8 cellular contexts compared by ENCODE assay signal in the genomic region with DNA sequence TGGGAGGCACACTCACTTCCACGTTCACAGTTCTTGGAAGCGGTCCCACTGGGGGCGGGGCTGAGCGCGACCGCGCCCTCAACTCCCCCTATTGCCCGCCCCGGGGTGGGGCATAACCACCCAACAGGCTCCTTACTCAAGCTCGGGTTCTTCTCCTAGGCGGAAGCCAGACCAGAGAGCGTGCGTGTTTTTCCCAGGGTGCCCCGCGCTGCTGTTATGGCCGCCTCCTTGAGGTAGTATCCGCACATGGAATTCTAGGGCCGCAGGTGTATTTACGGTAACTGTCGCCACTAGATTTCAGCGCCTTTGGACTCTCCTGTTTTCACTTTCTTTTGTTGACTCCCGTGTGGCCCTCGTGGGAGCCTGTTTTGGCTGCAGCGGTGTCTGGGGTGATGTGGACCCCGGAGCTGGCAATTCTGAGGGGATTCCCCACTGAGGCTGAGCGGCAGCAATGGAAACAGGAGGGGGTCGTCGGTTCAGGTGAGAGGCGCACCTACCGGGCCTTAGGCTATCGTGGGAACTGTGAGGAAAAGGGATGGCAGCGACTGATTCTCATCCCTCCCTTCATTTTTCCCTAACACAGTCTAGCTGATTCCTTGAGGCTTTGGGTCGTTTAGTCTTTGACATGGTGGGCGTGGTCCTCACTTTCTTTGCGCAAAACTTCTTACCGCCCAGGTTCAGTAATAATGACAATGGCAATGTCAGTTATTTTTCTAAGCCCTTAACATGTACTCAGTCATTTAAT. TPM values are rescaled to one million over a fixed set of nuclear protein-coding genes. Genes with fewer than 3 reads are reported as not detected.
DNase-seq lines count a peak whose midpoint lies in the region; ATAC-seq and TF ChIP-seq lines count a peak whose summit lies in the region.

TTC27 (plus strand) TSS at position 150 of the 745 bp plus-strand sequence; CDS start at position 393, 243 bp downstream.

- H3K9me1 ChIP-seq in IMR-90 (ENCODE audit: insufficient read depth, low read length) = peaks cover 5% of the 10 kb centered on the region

- no peaks in the 10 kb centered on the region for H3K27me3 ChIP-seq in IMR-90 (ENCODE audit: control insufficient read depth, insufficient read depth, low read length)

- H4K91ac ChIP-seq in IMR-90 (ENCODE audit: insufficient read depth, low read depth, low read length) = peak within 1 kb of the TSS; percentile 72

- TF ChIP-seq CTCF in IMR-90 (conservative IDR thresholded peaks at IDR 0.05; ENCODE audit: low read depth, low read length) = no peak
- no peak for TF ChIP-seq CTCF in mucosa of descending colon (IDR thresholded peaks at IDR 0.05)

- DNase-seq in DMS 273 (lab: John Stamatoyannopoulos, UW; ENCODE audit: unreplicated experiment) = peak; percentile 98
- peak; percentile 93 for DNase-seq in IMR-90
- DNase-seq in OCI-M1 (lab: John Stamatoyannopoulos, UW) = peak; percentile 97
- peak; percentile 95 for DNase-seq in activated T-cell treated with anti-CD3 and anti-CD28 coated beads for 24 hours (ENCODE audit: low read depth)
- DNase-seq in epithelial cell of prostate (ENCODE audit: low read depth, low spot score) = peak; percentile 84
- peak; percentile 96 to 99 (median 98) for DNase-seq in mucosa of descending colon
- DNase-seq in stimulated activated CD8-positive, alpha-beta memory T cell treated with anti-CD3 and anti-CD28 coated beads, Interleukin-4, amount 100 ng/mL, for 4 hours (ENCODE audit: low read depth in 2 of 2, low spot score in 1 of 2) = peak; percentile 89 to 92

- peak within 1 kb of the TSS; percentile 78 for H3K4me3 ChIP-seq in IMR-90 (ENCODE audit: insufficient read depth, low read depth, low read length)
- peak within 1 kb of the TSS; percentile 37 for H3K4me3 ChIP-seq in mucosa of descending colon

- WGBS in IMR-90 (ENCODE audit: extremely low coverage in 2 of 2, insufficient read length in 1 of 2), 2 experiments = 0% methylated on average over 21 of the region's 36 CpGs; no CpG with 5 or more reads in 1 of the 2 experiments

- CTCF ChIA-PET in IMR-90 (lab: Yijun Ruan, JAX) = no interaction called here

- H2BK20ac ChIP-seq in IMR-90 (ENCODE audit: low read depth, low read length) = peak within 1 kb of the TSS; percentile 23

- H3K18ac ChIP-seq in IMR-90 (ENCODE audit: low read depth, low read length) = peak within 1 kb of the TSS; percentile 22

- peak within 1 kb of the TSS; percentile 16 for H2BK5ac ChIP-seq in IMR-90 (ENCODE audit: low read depth, low read length, poor library complexity, severe bottlenecking)

- peak within 1 kb of the TSS; percentile 11 for H3K27ac ChIP-seq in IMR-90 (ENCODE audit: insufficient read depth, low read length)
- no peak within 1 kb of the TSS for H3K27ac ChIP-seq in epithelial cell of prostate

- H3K79me1 ChIP-seq in IMR-90 (ENCODE audit: low read depth in 1 of 2, low read length in 2 of 2) = peaks cover 9 to 24% of the 10 kb centered on the region in 2 experiments

- H2AFZ ChIP-seq in IMR-90 (replicated peaks; ENCODE audit: low read length, poor library complexity) = peak within 1 kb of the TSS; percentile 99

- intact Hi-C loops in IMR-90 (cut with micrococcal nuclease) = no loop called here
- intact Hi-C loops in mucosa of descending colon (cut with DNase I, micrococcal nuclease) = no loop called here

- peak within 1 kb of the TSS; percentile 91 for H3K23ac ChIP-seq in IMR-90 (ENCODE audit: low read depth, low read length)

- H3K14ac ChIP-seq in IMR-90 (replicated peaks; ENCODE audit: low read depth, low read length) = peak within 1 kb of the TSS; percentile 88

- H2BK15ac ChIP-seq in IMR-90 (ENCODE audit: low read depth, low read length) = peak within 1 kb of the TSS; percentile 58; the same call in 1 of the 3 replicates

- peak within 1 kb of the TSS; percentile 98 for H3K4me2 ChIP-seq in IMR-90 (ENCODE audit: low read depth, low read length)

- BruUV-seq in IMR-90 (replicated peaks; lab: Mats Ljungman, UMichigan) = TSS peak; percentile 34

- no peaks in the 10 kb centered on the region for H3K4me1 ChIP-seq in IMR-90 (ENCODE audit: control insufficient read depth, insufficient read depth, low read length)
- peaks cover 9% of the 10 kb centered on the region for H3K4me1 ChIP-seq in mucosa of descending colon (ENCODE audit: low read depth)

- H4K20me1 ChIP-seq in IMR-90 (ENCODE audit: insufficient read depth, low read length) = no peaks in the 10 kb centered on the region

- H3K9ac ChIP-seq in IMR-90 (ENCODE audit: low read depth, low read length) = peak within 1 kb of the TSS; percentile 85

- no peak for TF ChIP-seq RAD21 in IMR-90 (IDR thresholded peaks at IDR 0.05; ENCODE audit: low read length)

- H2AK5ac ChIP-seq in IMR-90 (ENCODE audit: low read depth, low read length) = peak within 1 kb of the TSS; percentile 52

- H3K36me3 ChIP-seq in IMR-90 (ENCODE audit: control insufficient read depth, insufficient read depth, low read length) = no peaks in the 10 kb centered on the region
- H3K36me3 ChIP-seq in mucosa of descending colon (ENCODE audit: low read depth) = no peaks in the 10 kb centered on the region

- H4K8ac ChIP-seq in IMR-90 (ENCODE audit: low read depth in 2 of 2, low read length in 2 of 2) = peak within 1 kb of the TSS; percentile 79 to 93

- dilution Hi-C loops in IMR-90 (cut with HindIII; ENCODE audit: low sequenced_read_pairs, unreplicated experiment) = no loop called here

- peak within 1 kb of the TSS; percentile 54; the same call in 1 of the 2 replicates for H3K56ac ChIP-seq in IMR-90 (ENCODE audit: extremely low read depth, insufficient read depth, low read length)

- H3K4ac ChIP-seq in IMR-90 (ENCODE audit: low read depth, low read length) = peak within 1 kb of the TSS; percentile 86

- peak; percentile 99 for ATAC-seq in GM21528 (IDR thresholded peaks at IDR 0.05; ENCODE audit: low FRiP score, unreplicated experiment)
- peak; percentile 99 for ATAC-seq in IMR-90 (ENCODE audit: low read depth)
- peak; percentile 100 for ATAC-seq in mucosa of descending colon

- H2BK120ac ChIP-seq in IMR-90 (ENCODE audit: low read depth, low read length) = peak within 1 kb of the TSS; percentile 71

- H4K5ac ChIP-seq in IMR-90 (ENCODE audit: low read depth, low read length) = peak within 1 kb of the TSS; percentile 73

- peak; percentile 71; the same call in 1 of the 2 replicates for TF ChIP-seq POLR2A in IMR-90 (IDR thresholded peaks at IDR 0.05; ENCODE audit: low read depth, low read length)

- peak within 1 kb of the TSS; percentile 98 for H2AK9ac ChIP-seq in IMR-90 (replicated peaks; ENCODE audit: low read depth, low read length, poor library complexity)

- H3K9me3 ChIP-seq in IMR-90 (ENCODE audit: control insufficient read depth, insufficient read depth, low read length) (no peaks in the 10 kb centered on the region), mucosa of descending colon (no peaks in the 10 kb centered on the region)

- POLR2A ChIA-PET in IMR-90 (lab: Charles Lee; ENCODE audit: unreplicated experiment) = no interaction called here

- in situ Hi-C loops in IMR-90 (cut with MboI; ENCODE audit: low sequenced_read_pairs) = no loop called here

TF ChIP-seq in IMR-90, 13 proteins besides CTCF, POLR2A, EP300 and RAD21:
- no peak for TF ChIP-seq BHLHE40 (IDR thresholded peaks at IDR 0.05; ENCODE audit: low read depth, low read length)
- peak; percentile 99 for TF ChIP-seq MXI1 (IDR thresholded peaks at IDR 0.05; ENCODE audit: borderline replicate concordance, low read depth, low read length)
- peak; percentile 12 for TF ChIP-seq RCOR1 (IDR thresholded peaks at IDR 0.05; ENCODE audit: insufficient replicate concordance, low read length)
- no peak for TF ChIP-seq FOS (IDR thresholded peaks at IDR 0.05; ENCODE audit: low read depth, low read length)
- no peak for TF ChIP-seq MAFK (IDR thresholded peaks at IDR 0.05; ENCODE audit: low read depth, low read length)
- no peak for TF ChIP-seq CHD1 (IDR thresholded peaks at IDR 0.05; ENCODE audit: low read depth, low read length)
- no peak for TF ChIP-seq RFX5 (IDR thresholded peaks at IDR 0.05; ENCODE audit: low read depth, low read length)
- TF ChIP-seq, protein P1, sequence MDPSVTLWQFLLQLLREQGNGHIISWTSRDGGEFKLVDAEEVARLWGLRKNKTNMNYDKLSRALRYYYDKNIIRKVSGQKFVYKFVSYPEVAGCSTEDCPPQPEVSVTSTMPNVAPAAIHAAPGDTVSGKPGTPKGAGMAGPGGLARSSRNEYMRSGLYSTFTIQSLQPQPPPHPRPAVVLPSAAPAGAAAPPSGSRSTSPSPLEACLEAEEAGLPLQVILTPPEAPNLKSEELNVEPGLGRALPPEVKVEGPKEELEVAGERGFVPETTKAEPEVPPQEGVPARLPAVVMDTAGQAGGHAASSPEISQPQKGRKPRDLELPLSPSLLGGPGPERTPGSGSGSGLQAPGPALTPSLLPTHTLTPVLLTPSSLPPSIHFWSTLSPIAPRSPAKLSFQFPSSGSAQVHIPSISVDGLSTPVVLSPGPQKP (IDR thresholded peaks at IDR 0.05; ENCODE audit: borderline replicate concordance, low read depth, low read length) = no peak
- TF ChIP-seq SMC3 (IDR thresholded peaks at IDR 0.05; ENCODE audit: low read depth, low read length) = 0 out of 2 replicates have a peak, but pooled peaks have one; percentile 2
- no peak for TF ChIP-seq CEBPB (IDR thresholded peaks at IDR 0.05; ENCODE audit: low read depth, low read length)
- TF ChIP-seq USF2 (IDR thresholded peaks at IDR 0.05; ENCODE audit: low read depth, low read length) = no peak
- TF ChIP-seq NFE2L2 (IDR thresholded peaks at IDR 0.05; ENCODE audit: low read depth, low read length) = no peak
- peak; percentile 67; the same call in 1 of the 2 replicates for TF ChIP-seq MAZ (IDR thresholded peaks at IDR 0.05; ENCODE audit: borderline replicate concordance, low read depth, low read length)
TF ChIP-seq in IMR-90: peak in this region for 4.

RNA-seq across cellular contexts. Expression of gene TTC27, which starts in this region (rescaled TPM):
- 30.5 and 33.3 TPM in 2 replicates for total RNA-seq in IMR-90 (2012; rRNA removed)
- 9.8 and 12.7 TPM in 2 replicates for polyA plus RNA-seq in IMR-90 (2012; rRNA removed)
- polyA plus RNA-seq in IMR-90 (2012; cell fraction: cytosol; rRNA removed) = 2.7 and 4.4 TPM in 2 replicates
- polyA plus RNA-seq in IMR-90 (2012; cell fraction: nucleus; rRNA removed; ENCODE audit: low replicate concordance) = 1.3 and 7.7 TPM in 2 replicates
- 10 to 100 TPM; 10.2 to 13.3 (median 12.4) TPM for total RNA-seq in mucosa of descending colon
